ENCODE assay signal across 8 cellular contexts in genomic region chr1:156677616-156678596, GRCh38. TPM values are rescaled to one million over a fixed set of nuclear protein-coding genes. Genes with fewer than 3 reads are reported as not detected.
DNase-seq lines count a peak whose midpoint lies in the region; ATAC-seq, FAIRE-seq and TF ChIP-seq lines count a peak whose summit lies in the region.

No MANE protein-coding gene starts in this region.

- no peaks in the 10 kb centered on the region for H3K36me3 ChIP-seq in naive thymus-derived CD4-positive, alpha-beta T cell (ENCODE audit: control insufficient read depth in 2 of 3, insufficient read depth in 3 of 3, low read length in 3 of 3)

- peaks cover 11 to 20% of the 10 kb centered on the region in 2 donors for H3K27me3 ChIP-seq in naive thymus-derived CD4-positive, alpha-beta T cell (ENCODE audit: control insufficient read depth in 2 of 2, insufficient read depth in 2 of 2, low read length in 2 of 2)

- H3K27ac ChIP-seq in naive thymus-derived CD4-positive, alpha-beta T cell (ENCODE audit: low read depth, low read length), result no peak overlapping the region

- peak; percentile 75 for FAIRE-seq in GM12891 (lab: Jason Lieb, UNC)

- H3K4me3 Mint-ChIP-seq in WTC11, result peak overlapping the region; percentile 76
- H3K4me3 Mint-ChIP-seq in naive thymus-derived CD4-positive, alpha-beta T cell, result peak overlapping the region in 9 of 10 donors; percentile 6 to 70 (median 49)
- H3K4me3 Mint-ChIP-seq in activated T-helper 2 cell treated with anti-CD3 and anti-CD28 coated beads, Interferon-gamma antibody, Interleukin-2, Interleukin-4, amounts not matched to agents 10 μg/mL and 5 μg/mL and 100 μg/mL, durations not matched to agents 14 hours and 24 hours and 36 hours (ENCODE audit: low read depth), result no peak overlapping the region

- no peaks in the 10 kb centered on the region for H3K9me3 ChIP-seq in naive thymus-derived CD4-positive, alpha-beta T cell (ENCODE audit: control insufficient read depth in 2 of 3, low read length in 3 of 3)

- peaks cover 34% of the 10 kb centered on the region for H3K27me3 Mint-ChIP-seq in WTC11 (ENCODE audit: low read depth)
- peaks cover 50 to 82% (median 60%) of the 10 kb centered on the region in 5 donors for H3K27me3 Mint-ChIP-seq in naive thymus-derived CD4-positive, alpha-beta T cell
- H3K27me3 Mint-ChIP-seq in activated T-helper 2 cell treated with anti-CD3 and anti-CD28 coated beads, Interferon-gamma antibody, Interleukin-2, Interleukin-4, amounts not matched to agents 10 μg/mL and 5 μg/mL and 100 μg/mL, durations not matched to agents 14 hours and 24 hours and 36 hours (ENCODE audit: low read depth), result peaks cover 74% of the 10 kb centered on the region

- peak overlapping the region; percentile 82 for H3K27ac Mint-ChIP-seq in WTC11
- peak overlapping the region in 1 of 9 donors; percentile 1 for H3K27ac Mint-ChIP-seq in naive thymus-derived CD4-positive, alpha-beta T cell
- no peak overlapping the region for H3K27ac Mint-ChIP-seq in activated T-helper 2 cell treated with anti-CD3 and anti-CD28 coated beads, Interferon-gamma antibody, Interleukin-2, Interleukin-4, amounts not matched to agents 10 μg/mL and 5 μg/mL and 100 μg/mL, durations not matched to agents 14 hours and 24 hours and 36 hours

- H3K36me3 Mint-ChIP-seq in WTC11, result peaks cover 8% of the 10 kb centered on the region
- H3K36me3 Mint-ChIP-seq in naive thymus-derived CD4-positive, alpha-beta T cell, result peaks cover 0 to 4% (median 0%) of the 10 kb centered on the region in 5 donors
- H3K36me3 Mint-ChIP-seq in activated T-helper 2 cell treated with anti-CD3 and anti-CD28 coated beads, Interferon-gamma antibody, Interleukin-2, Interleukin-4, amounts not matched to agents 10 μg/mL and 5 μg/mL and 100 μg/mL, durations not matched to agents 14 hours and 24 hours and 36 hours (ENCODE audit: low read depth), result no peaks in the 10 kb centered on the region

- H3K4me1 ChIP-seq in naive thymus-derived CD4-positive, alpha-beta T cell (ENCODE audit: control insufficient read depth in 2 of 2, insufficient read depth in 2 of 2, low read length in 2 of 2), result peaks cover 3 to 6% of the 10 kb centered on the region in 2 donors

- ATAC-seq in WTC11 (peak; percentile 2), HG02885 (IDR thresholded peaks at IDR 0.05; ENCODE audit: poor library complexity, unreplicated experiment) (no peak)
- peak; percentile 61 for ATAC-seq in naive thymus-derived CD4-positive, alpha-beta T cell

- intact Hi-C loops in naive thymus-derived CD4-positive, alpha-beta T cell (cut with micrococcal nuclease), result loop anchor here (1.0 kb wide), 3 partner anchors 18 to 53 kb away; no protein-coding TSS in a partner anchor
- intact Hi-C loops in activated T-helper 2 cell treated with anti-CD3 and anti-CD28 coated beads, Interferon-gamma antibody, Interleukin-2, Interleukin-4, amounts not matched to agents 10 μg/mL and 5 μg/mL and 100 μg/mL, durations not matched to agents 14 hours and 24 hours and 36 hours (cut with micrococcal nuclease), result loop anchor here (1.0 to 2.0 kb wide), 2 partner anchors 18 to 51 kb away; no protein-coding TSS in a partner anchor

- TF ChIP-seq CTCF in WTC11 (IDR thresholded peaks at IDR 0.05), result peak; percentile 76

- peaks cover 57% of the 10 kb centered on the region for H3K4me1 Mint-ChIP-seq in WTC11
- H3K4me1 Mint-ChIP-seq in naive thymus-derived CD4-positive, alpha-beta T cell, result peaks cover 8 to 17% (median 14%) of the 10 kb centered on the region in 7 donors
- peaks cover 8% of the 10 kb centered on the region for H3K4me1 Mint-ChIP-seq in activated T-helper 2 cell treated with anti-CD3 and anti-CD28 coated beads, Interferon-gamma antibody, Interleukin-2, Interleukin-4, amounts not matched to agents 10 μg/mL and 5 μg/mL and 100 μg/mL, durations not matched to agents 14 hours and 24 hours and 36 hours (ENCODE audit: low read depth)

- CTCF ChIA-PET in WTC11 (lab: Charles Lee), result interaction anchor here (0.8 to 13.4 kb wide), 25 partner anchors 7 to 258 kb away, joined by 3 to 437 read pairs (median 7); partner anchors contain the start of genes BCAN, CRABP2, HAPLN2 and HDGF
- CTCF ChIA-PET in naive thymus-derived CD4-positive, alpha-beta T cell (lab: Charles Lee), result interaction anchor here (0.8 to 1.8 kb wide), 10 partner anchors 12 to 185 kb away, joined by 3 to 5 read pairs (median 4); no protein-coding TSS in a partner anchor

- no peak overlapping the region for H3K4me3 ChIP-seq in naive thymus-derived CD4-positive, alpha-beta T cell (ENCODE audit: low read length)

- no peak for TF ChIP-seq POLR2A in GM12891 (IDR thresholded peaks at IDR 0.05; ENCODE audit: low read depth, low read length)

- DNase-seq in Ammon's horn (ENCODE audit: low spot score), result peak; percentile 89
- DNase-seq in GM12891 (ENCODE audit: insufficient read length, low spot score), result no peak
- DNase-seq in NCI-H2107 (lab: John Stamatoyannopoulos, UW), result peak; percentile 33
- peak; percentile 77 for DNase-seq in WTC11 (ENCODE audit: low spot score)
- DNase-seq in fibroblast of peridontal ligament (ENCODE audit: extremely low read depth), result peak; percentile 89
- DNase-seq in naive thymus-derived CD4-positive, alpha-beta T cell, result peak in 2 of 9 donors; percentile 23 to 34
- no peak for DNase-seq in activated T-helper 2 cell treated with anti-CD3 and anti-CD28 coated beads, Interferon-gamma antibody, Interleukin-2, Interleukin-4, amounts not matched to agents 10 μg/mL and 5 μg/mL and 100 μg/mL, durations not matched to agents 14 hours and 24 hours and 36 hours (ENCODE audit: low spot score)

- POLR2A ChIA-PET in WTC11 (lab: Charles Lee), result interaction anchor here (0.6 to 6.5 kb wide), 10 partner anchors 10 to 176 kb away, joined by 3 to 150 read pairs (median 13); partner anchors contain the start of genes CRABP2 and HDGF
- POLR2A ChIA-PET in naive thymus-derived CD4-positive, alpha-beta T cell (lab: Charles Lee), result no interaction called here

- no peaks in the 10 kb centered on the region for H3K9me3 Mint-ChIP-seq in WTC11
- H3K9me3 Mint-ChIP-seq in naive thymus-derived CD4-positive, alpha-beta T cell, result peaks cover 0 to 2% (median 0%) of the 10 kb centered on the region in 11 donors
- H3K9me3 Mint-ChIP-seq in activated T-helper 2 cell treated with anti-CD3 and anti-CD28 coated beads, Interferon-gamma antibody, Interleukin-2, Interleukin-4, amounts not matched to agents 10 μg/mL and 5 μg/mL and 100 μg/mL, durations not matched to agents 14 hours and 24 hours and 36 hours, result no peaks in the 10 kb centered on the region

TF ChIP-seq in GM12891, 5 proteins besides CTCF, POLR2A, EP300 and RAD21:
- TF ChIP-seq SPI1 (IDR thresholded peaks at IDR 0.05; ENCODE audit: low read depth, low read length), result no peak
- TF ChIP-seq TAF1 (IDR thresholded peaks at IDR 0.05; ENCODE audit: low read depth, low read length), result no peak
- TF ChIP-seq PAX5 (IDR thresholded peaks at IDR 0.05; ENCODE audit: insufficient read depth, low read length, severe bottlenecking), result no peak
- TF ChIP-seq POU2F2 (IDR thresholded peaks at IDR 0.05; ENCODE audit: low read depth, low read length), result no peak
- TF ChIP-seq POLR2AphosphoS5 (IDR thresholded peaks at IDR 0.05; ENCODE audit: low read depth, low read length), result no peak

RNA-seq across cellular contexts. Expression of gene NES, which starts 0.7 kb away (rescaled TPM):
- polyA plus RNA-seq in GM12891 (2012; ENCODE audit: low read depth, missing spikeins), result 0.01 TPM
- 103 to 127 TPM (median 104 TPM) in 3 replicates for total RNA-seq in WTC11 (2021)
- total RNA-seq in naive thymus-derived CD4-positive, alpha-beta T cell, result under 1 TPM in 1 of 5 experiments, not detected in 4; 0.05 TPM
- polyA plus RNA-seq in naive thymus-derived CD4-positive, alpha-beta T cell, result not detected
- not detected in 2 replicates for total RNA-seq in activated T-helper 2 cell treated with anti-CD3 and anti-CD28 coated beads, Interferon-gamma antibody, Interleukin-2, Interleukin-4, amounts not matched to agents 10 μg/mL and 5 μg/mL and 100 μg/mL, durations not matched to agents 14 hours and 24 hours and 36 hours

RNA-seq across cellular contexts. Expression of gene CRABP2, which starts 27.5 kb away (rescaled TPM):
- polyA plus RNA-seq in GM12891 (2012; ENCODE audit: low read depth, missing spikeins), result 0.18 TPM
- 135 to 195 TPM (median 186 TPM) in 3 replicates for total RNA-seq in WTC11 (2021)
- 1 to 10 TPM in 4 of 5 experiments, under 1 TPM in 1; 0.38 to 2.5 (median 1.4) TPM for total RNA-seq in naive thymus-derived CD4-positive, alpha-beta T cell
- 1 to 10 TPM in 1 of 2 donors, under 1 TPM in 1; 0.40 to 1.1 TPM for polyA plus RNA-seq in naive thymus-derived CD4-positive, alpha-beta T cell
- 1.0 and 1.1 TPM in 2 replicates for total RNA-seq in activated T-helper 2 cell treated with anti-CD3 and anti-CD28 coated beads, Interferon-gamma antibody, Interleukin-2, Interleukin-4, amounts not matched to agents 10 μg/mL and 5 μg/mL and 100 μg/mL, durations not matched to agents 14 hours and 24 hours and 36 hours

RNA-seq across cellular contexts. Expression of gene BCAN, which starts 36.0 kb away (rescaled TPM):
- 0.15 TPM for polyA plus RNA-seq in GM12891 (2012; ENCODE audit: low read depth, missing spikeins)
- total RNA-seq in WTC11 (2021), result 2.5 to 3.7 TPM (median 3.6 TPM) in 3 replicates
- total RNA-seq in naive thymus-derived CD4-positive, alpha-beta T cell, result not detected
- polyA plus RNA-seq in naive thymus-derived CD4-positive, alpha-beta T cell, result not detected
- total RNA-seq in activated T-helper 2 cell treated with anti-CD3 and anti-CD28 coated beads, Interferon-gamma antibody, Interleukin-2, Interleukin-4, amounts not matched to agents 10 μg/mL and 5 μg/mL and 100 μg/mL, durations not matched to agents 14 hours and 24 hours and 36 hours, result not detected in 2 replicates

RNA-seq across cellular contexts. Expression of gene METTL25B, which starts 50.4 kb away (rescaled TPM):
- polyA plus RNA-seq in GM12891 (2012; ENCODE audit: low read depth, missing spikeins), result 17.7 TPM
- total RNA-seq in WTC11 (2021), result 32.0 to 41.0 TPM (median 37.9 TPM) in 3 replicates
- total RNA-seq in naive thymus-derived CD4-positive, alpha-beta T cell, result 10 to 100 TPM; 16.0 to 29.8 (median 29.1) TPM
- polyA plus RNA-seq in naive thymus-derived CD4-positive, alpha-beta T cell, result 1 to 10 TPM; 4.4 to 5.1 TPM
- 37.3 and 45.2 TPM in 2 replicates for total RNA-seq in activated T-helper 2 cell treated with anti-CD3 and anti-CD28 coated beads, Interferon-gamma antibody, Interleukin-2, Interleukin-4, amounts not matched to agents 10 μg/mL and 5 μg/mL and 100 μg/mL, durations not matched to agents 14 hours and 24 hours and 36 hours

RNA-seq across cellular contexts. Expression of gene ISG20L2, which starts 50.7 kb away (rescaled TPM):
- 20.5 TPM for polyA plus RNA-seq in GM12891 (2012; ENCODE audit: low read depth, missing spikeins)
- 37.2 to 43.8 TPM (median 42.2 TPM) in 3 replicates for total RNA-seq in WTC11 (2021)
- total RNA-seq in naive thymus-derived CD4-positive, alpha-beta T cell, result 10 to 100 TPM; 44.7 to 59.9 (median 53.9) TPM
- 10 to 100 TPM; 15.3 to 20.6 TPM for polyA plus RNA-seq in naive thymus-derived CD4-positive, alpha-beta T cell
- total RNA-seq in activated T-helper 2 cell treated with anti-CD3 and anti-CD28 coated beads, Interferon-gamma antibody, Interleukin-2, Interleukin-4, amounts not matched to agents 10 μg/mL and 5 μg/mL and 100 μg/mL, durations not matched to agents 14 hours and 24 hours and 36 hours, result 52.2 and 57.4 TPM in 2 replicates

Comparison
In these comparisons a context has a peak if more than half of its experiments do, and no peak if none do; other contexts are left out.
1. DNase-seq: peak in Ammon's horn (single experiment), NCI-H2107 (single experiment), WTC11 (single experiment) and fibroblast of peridontal ligament (single experiment); none in GM12891 (single experiment) and activated T-helper 2 cell treated with anti-CD3 and anti-CD28 coated beads, Interferon-gamma antibody, Interleukin-2, Interleukin-4, amounts not matched to agents 10 μg/mL and 5 μg/mL and 100 μg/mL, durations not matched to agents 14 hours and 24 hours and 36 hours (single experiment).
2. RNA of gene NES, which starts 0.7 kb away (total RNA-seq): 103 to 127 TPM in WTC11; 0.05 TPM in naive thymus-derived CD4-positive, alpha-beta T cell and not detected in activated T-helper 2 cell treated with anti-CD3 and anti-CD28 coated beads, Interferon-gamma antibody, Interleukin-2, Interleukin-4, amounts not matched to agents 10 μg/mL and 5 μg/mL and 100 μg/mL, durations not matched to agents 14 hours and 24 hours and 36 hours; every median in the first group is over 10 times any median in the second.
3. RNA of gene CRABP2, which starts 27.5 kb away (total RNA-seq): 135 to 195 TPM in WTC11; 0.38 to 2.5 TPM in naive thymus-derived CD4-positive, alpha-beta T cell and 1.0 to 1.1 TPM in activated T-helper 2 cell treated with anti-CD3 and anti-CD28 coated beads, Interferon-gamma antibody, Interleukin-2, Interleukin-4, amounts not matched to agents 10 μg/mL and 5 μg/mL and 100 μg/mL, durations not matched to agents 14 hours and 24 hours and 36 hours; every median in the first group is over 10 times any median in the second.